ENCODE assay signal across 1 cellular context in genomic region chr2:157875720-157876065, GRCh38.
TF ChIP-seq lines count a peak whose summit lies in the region.

No MANE protein-coding gene starts in this region.

TF ChIP-seq in H1, 55 proteins besides CTCF, POLR2A, EP300 and RAD21 (continued from another document):
- TF ChIP-seq EGR1 (IDR thresholded peaks at IDR 0.05; ENCODE audit: borderline replicate concordance, low read depth, low read length), result no peak
- peak; percentile 31 for TF ChIP-seq ASH2L (IDR thresholded peaks at IDR 0.05; ENCODE audit: low read length)
- 0 out of 2 replicates have a peak, but pooled peaks have one; percentile 2 for TF ChIP-seq SUZ12 (IDR thresholded peaks at IDR 0.05; ENCODE audit: low read length)
- 0 out of 2 replicates have a peak, but pooled peaks have one; percentile 10 for TF ChIP-seq PHF8 (conservative IDR thresholded peaks at IDR 0.05; ENCODE audit: low read depth, low read length)
- TF ChIP-seq KDM4A (IDR thresholded peaks at IDR 0.05; ENCODE audit: low read depth, low read length, severe bottlenecking), result peak; percentile 63
- no peak for TF ChIP-seq SAP30 (IDR thresholded peaks at IDR 0.05; ENCODE audit: insufficient read depth, insufficient replicate concordance, low read length)
